11 cellular contexts compared by ENCODE assay signal in genomic region chr4:108783666-108784463, GRCh38. TPM values are rescaled to one million over a fixed set of nuclear protein-coding genes. Genes with fewer than 3 reads are reported as not detected.
A peak's percentile ranks its signal among the peaks of the same experiment; 100 is the strongest.
DNase-seq lines count a peak whose midpoint lies in the region; ATAC-seq and TF ChIP-seq lines count a peak whose summit lies in the region.
"Had no signal": no experiment of that assay in that cellular context is flagged by ENCODE, and none has a peak within 500 bp of the region (broad histone marks: within the 10 kb centered on the region; RNA-seq: fewer than 3 reads in every experiment).

No MANE protein-coding gene starts in this region.

- H3K4me2 ChIP-seq in PC-3 (ENCODE audit: low read length) = no peak overlapping the region

- intact Hi-C loops in PC-3 (cut with micrococcal nuclease) (loop anchor here (2.0 kb wide), 1 partner anchor 101 kb away; no protein-coding TSS in a partner anchor), tibial artery (cut with DNase I; ENCODE audit: low total_unique reads) (no loop called here)

- no peaks in the 10 kb centered on the region for H3K79me2 ChIP-seq in PC-3 (ENCODE audit: low read length)

- no peaks in the 10 kb centered on the region for H3K9me2 ChIP-seq in PC-3 (replicated peaks; ENCODE audit: low read length)

- CTCF ChIA-PET in PC-3 (lab: Charles Lee) = no interaction called here

- H3K4me3 ChIP-seq in PC-3 (ENCODE audit: low read length) (no peak overlapping the region), epithelial cell of proximal tubule (ENCODE audit: low read depth, low read length) (no peak overlapping the region), retinal pigment epithelial cell (ENCODE audit: low read length) (no peak overlapping the region), tibial artery (no peak overlapping the region)
- H3K4me3 ChIP-seq: esophagus squamous epithelium had no signal

- H3K9ac ChIP-seq in PC-3 (ENCODE audit: low read length) = no peak overlapping the region

- H3F3A ChIP-seq in PC-3 (ENCODE audit: low read length, unreplicated experiment) = no peaks in the 10 kb centered on the region

- no peaks in the 10 kb centered on the region for H3K9me3 ChIP-seq in PC-3 (ENCODE audit: low read length)
- no peaks in the 10 kb centered on the region for H3K9me3 ChIP-seq in tibial artery
- H3K9me3 ChIP-seq: esophagus squamous epithelium had no signal

- TF ChIP-seq CTCF in PC-3 (conservative IDR thresholded peaks at IDR 0.05; ENCODE audit: low read depth, low read length) (peak; percentile 40; the same call in 1 of the 2 replicates), epithelial cell of proximal tubule (conservative IDR thresholded peaks at IDR 0.05; ENCODE audit: low read depth, low read length) (peak; percentile 52), retinal pigment epithelial cell (conservative IDR thresholded peaks at IDR 0.05; ENCODE audit: low read depth, low read length) (peak; percentile 60), tibial artery (IDR thresholded peaks at IDR 0.05) (no peak)

- peaks cover 11% of the 10 kb centered on the region; the same call in 1 of the 2 replicates for H3K27me3 ChIP-seq in PC-3 (ENCODE audit: low read length)
- H3K27me3 ChIP-seq in tibial artery = no peaks in the 10 kb centered on the region
- H3K27me3 ChIP-seq: esophagus squamous epithelium had no signal

- H2AFZ ChIP-seq in PC-3 (ENCODE audit: low read length) = no peak overlapping the region

- no peaks in the 10 kb centered on the region for H4K20me1 ChIP-seq in PC-3 (ENCODE audit: low read length)

- POLR2A ChIA-PET in PC-3 (lab: Charles Lee; ENCODE audit: unreplicated experiment) = no interaction called here

- H3K4me1 ChIP-seq in PC-3 (ENCODE audit: insufficient read depth, low read length) = no peaks in the 10 kb centered on the region
- no peaks in the 10 kb centered on the region for H3K4me1 ChIP-seq in tibial artery
- H3K4me1 ChIP-seq: esophagus squamous epithelium had no signal

- H3K27ac ChIP-seq in PC-3 (ENCODE audit: low read length) (no peak overlapping the region), tibial artery (no peak overlapping the region)
- H3K27ac ChIP-seq: esophagus squamous epithelium had no signal

- ATAC-seq in PC-3 = no peak
- ATAC-seq in HG03025 (IDR thresholded peaks at IDR 0.05; ENCODE audit: low FRiP score, unreplicated experiment) = no peak

- no TSS peak for BruUV-seq in PC-3 (replicated peaks; lab: Mats Ljungman, UMichigan)

- no peaks in the 10 kb centered on the region for H3K36me3 ChIP-seq in PC-3 (ENCODE audit: low read depth, low read length)
- H3K36me3 ChIP-seq in tibial artery = no peaks in the 10 kb centered on the region
- H3K36me3 ChIP-seq: esophagus squamous epithelium had no signal

- DNase-seq in NCI-H510A treated with DMSO at 0.1 percent for 48 hours (lab: John Stamatoyannopoulos, UW) (peak; percentile 2), NCI-H510A (lab: John Stamatoyannopoulos, UW) (no peak), PC-3 (peak; percentile 25), epithelial cell of proximal tubule (ENCODE audit: low read depth) (no peak), retinal pigment epithelial cell (ENCODE audit: low read depth) (no peak), NCI-H345 treated with DMSO at 0.1 percent for 48 hours (lab: John Stamatoyannopoulos, UW; ENCODE audit: unreplicated experiment) (no peak), tibial artery (no peak)
- DNase-seq: esophagus squamous epithelium, NCI-H345, trophoblast cell had no signal

RNA-seq across cellular contexts. Expression of gene ETNPPL, which starts 21.0 kb away (rescaled TPM):
- total RNA-seq in PC-3 (2014; rRNA removed) (not detected in 2 replicates), epithelial cell of proximal tubule (not detected in 2 replicates)
- total RNA-seq: esophagus squamous epithelium had no signal

Comparison
In these comparisons a context has a peak if more than half of its experiments do, and no peak if none do; other contexts are left out.
1. DNase-seq: peak in NCI-H510A treated with DMSO at 0.1 percent for 48 hours (single experiment) and PC-3 (single experiment); none in NCI-H510A (single experiment), epithelial cell of proximal tubule (single experiment), retinal pigment epithelial cell (single experiment), NCI-H345 treated with DMSO at 0.1 percent for 48 hours (single experiment) and tibial artery (0 of 2).
2. CTCF ChIP-seq: peak in PC-3 (single experiment), epithelial cell of proximal tubule (single experiment) and retinal pigment epithelial cell (single experiment); none in tibial artery (0 of 2).